8 cellular contexts compared by ENCODE assay signal in the genomic region with DNA sequence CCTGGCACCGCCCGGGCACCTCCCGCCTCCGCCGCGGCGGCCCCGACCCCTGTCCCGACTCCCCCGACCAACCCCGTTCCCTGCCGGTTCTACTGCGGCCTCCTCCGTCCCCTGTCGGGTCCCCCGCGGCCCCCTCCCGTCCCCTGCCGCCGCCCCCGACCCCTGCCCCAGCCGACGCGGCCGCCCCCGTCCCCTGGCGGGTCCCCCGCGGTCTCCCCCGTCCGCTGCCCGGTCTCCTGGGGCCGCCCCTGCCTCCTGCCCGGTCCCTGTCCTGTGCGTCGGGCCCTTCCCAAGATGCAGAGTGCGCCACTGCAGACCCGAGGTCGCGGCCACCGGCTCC. TPM values are rescaled to one million over a fixed set of nuclear protein-coding genes. Genes with fewer than 3 reads are reported as not detected.
DNase-seq lines count a peak whose midpoint lies in the region; ATAC-seq, FAIRE-seq and TF ChIP-seq lines count a peak whose summit lies in the region.
"Not testable (repeated sequence)": the region's sequence is repeated elsewhere in the genome, so short reads cannot be mapped to it uniquely, and the experiment has no call there.

No MANE protein-coding gene starts in this region.

- H3K27ac Mint-ChIP-seq in activated CD8-positive, alpha-beta T cell treated with anti-CD3 and anti-CD28 coated beads for 36 hours: peak overlapping the region; percentile 88
- peak overlapping the region; percentile 92 for H3K27ac Mint-ChIP-seq in central memory CD8-positive, alpha-beta T cell (ENCODE audit: low read depth)

- not testable (repeated sequence) for TF ChIP-seq CTCF in A673 (conservative IDR thresholded peaks at IDR 0.05; ENCODE audit: low read depth, low read length); Loucy (conservative IDR thresholded peaks at IDR 0.05; ENCODE audit: low read length); activated CD8-positive, alpha-beta T cell treated with anti-CD3 and anti-CD28 coated beads for 36 hours (IDR thresholded peaks at IDR 0.05); heart left ventricle (IDR thresholded peaks at IDR 0.05)

- ATAC-seq in GM19395 (IDR thresholded peaks at IDR 0.05; ENCODE audit: unreplicated experiment): peak; percentile 17
- not testable (repeated sequence) for ATAC-seq in activated CD8-positive, alpha-beta T cell treated with anti-CD3 and anti-CD28 coated beads for 36 hours; heart left ventricle
- peak; percentile 1 for ATAC-seq in central memory CD8-positive, alpha-beta T cell (replicated peaks; ENCODE audit: extremely low read depth, poor library complexity, severe bottlenecking)

- peak overlapping the region; percentile 93 for H3K27ac ChIP-seq in A673 (ENCODE audit: low read depth, low read length, poor library complexity, severe bottlenecking)
- H3K27ac ChIP-seq in heart left ventricle: peak overlapping the region; percentile 54 to 98 (median 88)
- peak overlapping the region; percentile 91 to 93 for H3K27ac ChIP-seq in small intestine (ENCODE audit: low read depth in 1 of 2, low read length in 1 of 2)

- not testable (repeated sequence) for H3K27me3 ChIP-seq in A673 (replicated peaks; ENCODE audit: insufficient read depth, low read depth, low read length, poor library complexity); Loucy (ENCODE audit: insufficient read depth, low read length, poor library complexity, severe bottlenecking); heart left ventricle; mucosa of stomach (ENCODE audit: control insufficient read depth, insufficient read depth, low read length); small intestine (ENCODE audit: control insufficient read depth in 2 of 2, insufficient read depth in 2 of 2, low read length in 2 of 2)

- POLR2A ChIA-PET in A673 (lab: Charles Lee; ENCODE audit: low non-redundant PET): not testable (repeated sequence)
- POLR2A ChIA-PET in activated CD8-positive, alpha-beta T cell treated with anti-CD3 and anti-CD28 coated beads for 36 hours (lab: Charles Lee): interaction anchor here (1.2 to 1.7 kb wide), 3 partner anchors 45 to 54 kb away, joined by 3 to 11 read pairs (median 4); a partner anchor contains a TSS

- H3K36me3 ChIP-seq in A673 (ENCODE audit: insufficient read depth, low read length, poor library complexity, severe bottlenecking): peaks cover 26% of the 10 kb centered on the region
- H3K36me3 ChIP-seq in Loucy (ENCODE audit: insufficient read depth, low read length); mucosa of stomach (ENCODE audit: control insufficient read depth, insufficient read depth, low read length); small intestine (ENCODE audit: control insufficient read depth in 2 of 2, insufficient read depth in 2 of 2, low read length in 2 of 2): not testable (repeated sequence)
- peaks cover 0 to 35% (median 24%) of the 10 kb centered on the region in 9 donors for H3K36me3 ChIP-seq in heart left ventricle

- H3K4me3 Mint-ChIP-seq in activated CD8-positive, alpha-beta T cell treated with anti-CD3 and anti-CD28 coated beads for 36 hours: peak overlapping the region; percentile 93
- H3K4me3 Mint-ChIP-seq in central memory CD8-positive, alpha-beta T cell: peak overlapping the region; percentile 94

- peaks cover 45% of the 10 kb centered on the region for H3K79me2 ChIP-seq in Loucy (ENCODE audit: insufficient read depth, low read length)

- H3K4me3 ChIP-seq in A673 (ENCODE audit: low read depth, low read length, poor library complexity, severe bottlenecking) (peak overlapping the region; percentile 91), Loucy (ENCODE audit: low read length, poor library complexity, severe bottlenecking) (peak overlapping the region; percentile 85), heart left ventricle (peak overlapping the region; percentile 67 to 100 (median 96)), small intestine (ENCODE audit: low read depth in 1 of 2, low read length in 2 of 2) (peak overlapping the region; percentile 98 to 99)
- not testable (repeated sequence) for H3K4me3 ChIP-seq in mucosa of stomach (ENCODE audit: low read length)

- not testable (repeated sequence) for H3K4me1 ChIP-seq in A673 (ENCODE audit: insufficient read depth, low read length, poor library complexity, severe bottlenecking); mucosa of stomach (ENCODE audit: control insufficient read depth, insufficient read depth, low read length); small intestine (ENCODE audit: control insufficient read depth in 2 of 2, insufficient read depth in 1 of 2, low read depth in 1 of 2, low read length in 1 of 2)
- H3K4me1 ChIP-seq in Loucy (ENCODE audit: insufficient read depth, low read length, poor library complexity, severe bottlenecking) (peaks cover 49% of the 10 kb centered on the region), heart left ventricle (peaks cover 0 to 30% (median 6%) of the 10 kb centered on the region in 12 donors)

- not testable (repeated sequence) for H3K9me3 Mint-ChIP-seq in activated CD8-positive, alpha-beta T cell treated with anti-CD3 and anti-CD28 coated beads for 36 hours; central memory CD8-positive, alpha-beta T cell

- not testable (repeated sequence) for DNase-seq in A673 (ENCODE audit: low spot score); activated CD8-positive, alpha-beta T cell treated with anti-CD3 and anti-CD28 coated beads for 36 hours; central memory CD8-positive, alpha-beta T cell (ENCODE audit: low spot score in 2 of 2); heart left ventricle; small intestine

- H3K9ac ChIP-seq in Loucy (ENCODE audit: low read depth, low read length, poor library complexity, severe bottlenecking) (peak overlapping the region; percentile 72), mucosa of stomach (ENCODE audit: low read length) (peak overlapping the region; percentile 54)

- BruUV-seq in A673 (replicated peaks; lab: Mats Ljungman, UMichigan): not testable (repeated sequence)

- not testable (repeated sequence) for FAIRE-seq in small intestine (lab: Jason Lieb, UNC)

- CTCF ChIA-PET in A673 (lab: Charles Lee): not testable (repeated sequence)
- CTCF ChIA-PET in activated CD8-positive, alpha-beta T cell treated with anti-CD3 and anti-CD28 coated beads for 36 hours (lab: Charles Lee): interaction anchor here (0.9 to 1.2 kb wide), 2 partner anchors 12 to 34 kb away, joined by 3 read pairs; no protein-coding TSS in a partner anchor

- peaks cover 33% of the 10 kb centered on the region for H3K36me3 Mint-ChIP-seq in activated CD8-positive, alpha-beta T cell treated with anti-CD3 and anti-CD28 coated beads for 36 hours (ENCODE audit: low read depth)
- peaks cover 33% of the 10 kb centered on the region for H3K36me3 Mint-ChIP-seq in central memory CD8-positive, alpha-beta T cell (ENCODE audit: insufficient read depth)

- intact Hi-C loops in A673 (cut with micrococcal nuclease; ENCODE audit: unreplicated experiment); activated CD8-positive, alpha-beta T cell treated with anti-CD3 and anti-CD28 coated beads for 36 hours (cut with micrococcal nuclease); heart left ventricle (cut with DNase I): not testable (repeated sequence)

- TF ChIP-seq POLR2A in heart left ventricle (IDR thresholded peaks at IDR 0.05): not testable (repeated sequence)

- H3F3A ChIP-seq in Loucy (ENCODE audit: low read depth): not testable (repeated sequence)

- H3K9me2 ChIP-seq in Loucy (replicated peaks; ENCODE audit: low read depth, low read length): not testable (repeated sequence)

- H3K27me3 Mint-ChIP-seq in activated CD8-positive, alpha-beta T cell treated with anti-CD3 and anti-CD28 coated beads for 36 hours; central memory CD8-positive, alpha-beta T cell: not testable (repeated sequence)

- H2AFZ ChIP-seq in Loucy (ENCODE audit: low read length): not testable (repeated sequence)

- 0 to 3% (median 1%) methylated on average over 18 to 41 of the region's 41 CpGs for WGBS in heart left ventricle, 4 donors
- WGBS in small intestine, 3 donors: 0 to 1% (median 1%) methylated on average over 19 to 41 of the region's 41 CpGs

- peaks cover 35% of the 10 kb centered on the region for H4K20me1 ChIP-seq in Loucy (ENCODE audit: insufficient read depth, low read length, poor library complexity, severe bottlenecking)

- not testable (repeated sequence) for H3K9me3 ChIP-seq in A673 (ENCODE audit: low read depth, low read length, poor library complexity, severe bottlenecking); Loucy (ENCODE audit: insufficient read depth, low read depth, low read length); heart left ventricle; mucosa of stomach (ENCODE audit: control insufficient read depth, low read length); small intestine (ENCODE audit: control insufficient read depth, low read depth)

- H3K4me2 ChIP-seq in Loucy (ENCODE audit: low read depth, low read length, poor library complexity, severe bottlenecking): peak overlapping the region; percentile 1

- H3K4me1 Mint-ChIP-seq in activated CD8-positive, alpha-beta T cell treated with anti-CD3 and anti-CD28 coated beads for 36 hours (ENCODE audit: low read depth): peaks cover 45% of the 10 kb centered on the region
- H3K4me1 Mint-ChIP-seq in central memory CD8-positive, alpha-beta T cell: peaks cover 27% of the 10 kb centered on the region

RNA-seq across cellular contexts. Expression of a gene that starts 0.4 kb away (rescaled TPM):
- total RNA-seq in A673 (2021) (93.6 and 95.5 TPM in 2 replicates), heart left ventricle (10 to 100 TPM; 31.2 to 50.2 (median 38.6) TPM)
- 10 to 100 TPM; 87.1 to 92.4 TPM for total RNA-seq in activated CD8-positive, alpha-beta T cell treated with anti-CD3 and anti-CD28 coated beads for 36 hours
- polyA plus RNA-seq in heart left ventricle (10 to 100 TPM; 46.2 to 89.1 TPM), small intestine (100 to 1,000 TPM; 147 to 204 (median 202) TPM)

RNA-seq across cellular contexts. Expression of a gene that starts 49.7 kb away (rescaled TPM):
- 2.0 and 2.2 TPM in 2 replicates for total RNA-seq in A673 (2021)
- total RNA-seq in activated CD8-positive, alpha-beta T cell treated with anti-CD3 and anti-CD28 coated beads for 36 hours: 10 to 100 TPM; 26.3 to 27.9 TPM
- total RNA-seq in heart left ventricle: under 1 TPM in 7 of 9 donors, not detected in 2; 0.12 to 0.69 (median 0.29) TPM
- under 1 TPM; 0.11 to 0.12 TPM for polyA plus RNA-seq in heart left ventricle
- polyA plus RNA-seq in small intestine: 1 to 10 TPM in 1 of 3 donors, under 1 TPM in 2; 0.22 to 1.1 (median 0.82) TPM

RNA-seq across cellular contexts. Expression of a gene that starts 53.7 kb away (rescaled TPM):
- 132 and 135 TPM in 2 replicates for total RNA-seq in A673 (2021)
- 100 to 1,000 TPM; 141 to 149 TPM for total RNA-seq in activated CD8-positive, alpha-beta T cell treated with anti-CD3 and anti-CD28 coated beads for 36 hours
- total RNA-seq in heart left ventricle: 100 to 1,000 TPM; 422 to 854 (median 727) TPM
- polyA plus RNA-seq in heart left ventricle: 100 to 1,000 TPM; 276 to 861 TPM
- 100 to 1,000 TPM; 208 to 377 (median 327) TPM for polyA plus RNA-seq in small intestine

RNA-seq across cellular contexts. Expression of a gene that starts 53.8 kb away (rescaled TPM):
- total RNA-seq in A673 (2021) (8.4 and 8.8 TPM in 2 replicates), heart left ventricle (10 to 100 TPM in 1 of 9 donors, 1 to 10 TPM in 8; 5.7 to 10.3 (median 7.5) TPM)
- 1 to 10 TPM; 4.2 to 4.3 TPM for total RNA-seq in activated CD8-positive, alpha-beta T cell treated with anti-CD3 and anti-CD28 coated beads for 36 hours
- polyA plus RNA-seq in heart left ventricle (1 to 10 TPM; 4.8 to 8.5 TPM), small intestine (1 to 10 TPM; 1.3 to 3.1 (median 1.4) TPM)
